8 cellular contexts compared by ENCODE assay signal in the genomic region with DNA sequence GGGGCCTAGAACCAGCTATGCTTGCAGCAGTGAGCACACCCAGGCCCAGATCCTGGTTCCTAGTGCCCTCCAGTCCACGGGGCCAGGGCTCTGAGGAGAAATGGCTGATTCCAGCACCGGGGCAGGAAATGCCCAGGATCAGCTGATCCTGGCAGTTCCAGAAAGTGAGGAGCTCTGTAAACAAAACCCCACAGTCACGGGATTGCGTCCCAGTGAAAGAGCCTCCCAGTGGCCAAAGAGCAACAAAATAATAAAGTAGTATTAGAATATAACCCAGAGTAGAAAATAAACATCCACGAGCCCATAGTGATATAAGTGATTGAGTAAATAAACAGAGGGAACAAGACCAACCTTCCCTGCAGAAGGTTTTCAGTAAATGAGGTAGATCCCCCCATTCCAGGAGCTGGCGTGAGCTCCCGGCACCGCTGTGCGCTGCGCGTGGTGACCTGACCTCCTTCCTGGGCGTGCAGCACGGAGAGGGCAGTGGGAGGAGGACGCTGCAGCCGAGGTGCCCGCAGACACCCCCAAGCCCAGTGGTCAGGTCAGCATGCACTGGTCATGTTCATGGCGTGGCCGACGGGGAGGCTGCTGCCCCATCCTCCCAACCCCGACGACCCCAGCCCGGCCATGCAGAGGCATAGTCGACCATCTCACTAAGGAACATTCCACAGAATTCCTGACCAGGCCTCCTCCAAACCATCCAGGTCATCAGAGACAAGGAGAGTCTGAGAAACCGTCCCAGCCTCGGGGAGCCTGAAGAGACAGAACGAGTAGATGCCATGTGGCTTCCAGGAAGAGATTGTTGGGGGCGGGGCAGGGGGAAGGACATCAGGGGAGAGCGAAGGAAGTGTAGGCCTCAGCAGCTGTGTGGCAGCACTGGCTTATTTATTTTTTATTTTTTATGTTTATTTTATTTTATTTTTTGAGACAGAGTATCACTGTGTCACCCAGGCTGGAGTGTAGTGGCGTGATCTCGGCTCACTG. TPM values are rescaled to one million over a fixed set of nuclear protein-coding genes. Genes with fewer than 3 reads are reported as not detected.
DNase-seq lines count a peak whose midpoint lies in the region; ATAC-seq, FAIRE-seq and TF ChIP-seq lines count a peak whose summit lies in the region.

No MANE protein-coding gene starts in this region.

- 63 to 68% (median 66%) methylated on average over 30 of the region's 30 CpGs for WGBS in adipose tissue, 3 donors

- no peak overlapping the region for H3K4me3 ChIP-seq in DND-41 (ENCODE audit: low read depth in 1 of 2, low read length in 2 of 2)
- H3K4me3 ChIP-seq in cardiac muscle cell: no peak overlapping the region

- peaks cover 18% of the 10 kb centered on the region for H3K36me3 ChIP-seq in DND-41 (ENCODE audit: insufficient read depth, low read length)
- H3K36me3 ChIP-seq in cardiac muscle cell: no peaks in the 10 kb centered on the region

- peaks cover 20% of the 10 kb centered on the region for H4K20me1 ChIP-seq in DND-41 (ENCODE audit: insufficient read depth, low read length)

- TF ChIP-seq CTCF in DND-41 (IDR thresholded peaks at IDR 0.05; ENCODE audit: borderline replicate concordance, extremely low read depth, low read length, poor library complexity, severe bottlenecking) (no peak), cardiac muscle cell (IDR thresholded peaks at IDR 0.05; ENCODE audit: low read depth, low read length) (peak; percentile 39), progenitor cell of endocrine pancreas (IDR thresholded peaks at IDR 0.05; ENCODE audit: unreplicated experiment) (no peak)

- H3K4me1 Mint-ChIP-seq in progenitor cell of endocrine pancreas (ENCODE audit: low read depth): peaks cover 17% of the 10 kb centered on the region

- peak overlapping the region; percentile 79 for H3K27ac Mint-ChIP-seq in progenitor cell of endocrine pancreas

- FAIRE-seq in GM19239 (lab: Jason Lieb, UNC): no peak

- peaks cover 5% of the 10 kb centered on the region; the same call in 1 of the 2 replicates for H3K79me2 ChIP-seq in DND-41 (ENCODE audit: insufficient read depth, low read length)

- H3K27ac ChIP-seq in DND-41 (ENCODE audit: low read length) (no peak overlapping the region), adipose tissue (ENCODE audit: low read depth, low read length) (peak overlapping the region; percentile 4), cardiac muscle cell (peak overlapping the region; percentile 90)

- no peak overlapping the region for H3K9ac ChIP-seq in DND-41 (ENCODE audit: low read depth, low read length)

- DNase-seq in DND-41 (no peak), cardiac muscle cell (ENCODE audit: low read depth in 1 of 2, low spot score in 1 of 2) (peak in 1 of 2 donors; percentile 90), progenitor cell of endocrine pancreas (ENCODE audit: low spot score, unreplicated experiment) (no peak), T-helper 9 cell (no peak), GM19239 (ENCODE audit: insufficient read length, low spot score) (no peak), NCI-H510A treated with DMSO at 0.1 percent for 48 hours (lab: John Stamatoyannopoulos, UW) (no peak)

- peaks cover 4% of the 10 kb centered on the region for H3K36me3 Mint-ChIP-seq in progenitor cell of endocrine pancreas (ENCODE audit: insufficient read depth)

- 0 out of 3 replicates have a peak, but pooled peaks have one; percentile 33 for ATAC-seq in DND-41 (ENCODE audit: insufficient read depth, low read depth)
- no peak for ATAC-seq in HG02981 (IDR thresholded peaks at IDR 0.05; ENCODE audit: unreplicated experiment)

- H3K27me3 ChIP-seq in DND-41 (ENCODE audit: insufficient read depth, low read length, poor library complexity) (no peaks in the 10 kb centered on the region), cardiac muscle cell (no peaks in the 10 kb centered on the region)

- H3K4me1 ChIP-seq in DND-41 (ENCODE audit: insufficient read depth, low read length) (no peaks in the 10 kb centered on the region), cardiac muscle cell (ENCODE audit: low read depth) (peaks cover 19% of the 10 kb centered on the region)

- no peak overlapping the region for H3K4me2 ChIP-seq in DND-41 (ENCODE audit: insufficient read depth, low read length)

- H3K9me3 Mint-ChIP-seq in progenitor cell of endocrine pancreas (ENCODE audit: low read depth): no peaks in the 10 kb centered on the region

- H3K9me3 ChIP-seq in DND-41 (ENCODE audit: insufficient read depth, low read length, severe bottlenecking) (no peaks in the 10 kb centered on the region), cardiac muscle cell (ENCODE audit: low read depth) (no peaks in the 10 kb centered on the region)

- H3K4me3 Mint-ChIP-seq in progenitor cell of endocrine pancreas (ENCODE audit: low read depth): peak overlapping the region; percentile 8

- H2AFZ ChIP-seq in DND-41 (ENCODE audit: low read depth, low read length): no peak overlapping the region

- no peaks in the 10 kb centered on the region for H3K27me3 Mint-ChIP-seq in progenitor cell of endocrine pancreas

RNA-seq across cellular contexts. Expression of gene PTDSS2, which starts 19.9 kb away (rescaled TPM):
- polyA plus RNA-seq in adipose tissue: 10 to 100 TPM; 18.1 to 23.4 (median 22.0) TPM
- 178 and 202 TPM in 2 replicates for total RNA-seq in cardiac muscle cell
- polyA plus RNA-seq in cardiac muscle cell: 69.6 and 83.1 TPM in 2 replicates
- 48.2 and 50.4 TPM in 2 replicates for total RNA-seq in progenitor cell of endocrine pancreas

RNA-seq across cellular contexts. Expression of gene ANO9, which starts 28.2 kb away (rescaled TPM):
- polyA plus RNA-seq in adipose tissue (10 to 100 TPM in 1 of 3 donors, 1 to 10 TPM in 1, under 1 TPM in 1; 0.45 to 14.3 (median 2.7) TPM), cardiac muscle cell (0.23 and 1.2 TPM in 2 replicates)
- total RNA-seq in cardiac muscle cell (0.51 TPM in 1 of 2 replicates, not detected in the other), progenitor cell of endocrine pancreas (31.0 and 34.6 TPM in 2 replicates)

RNA-seq across cellular contexts. Expression of gene RNH1, which starts 37.1 kb away (rescaled TPM):
- polyA plus RNA-seq in adipose tissue (100 to 1,000 TPM in 2 of 3 donors, 10 to 100 TPM in 1; 93.4 to 217 (median 208) TPM), cardiac muscle cell (157 and 176 TPM in 2 replicates)
- total RNA-seq in cardiac muscle cell (149 and 186 TPM in 2 replicates), progenitor cell of endocrine pancreas (49.4 and 52.6 TPM in 2 replicates)

RNA-seq across cellular contexts. Expression of gene SIGIRR, which starts 55.2 kb away (rescaled TPM):
- 10 to 100 TPM; 39.4 to 99.3 (median 49.2) TPM for polyA plus RNA-seq in adipose tissue
- 45.6 and 69.5 TPM in 2 replicates for total RNA-seq in cardiac muscle cell
- polyA plus RNA-seq in cardiac muscle cell: 35.7 and 46.8 TPM in 2 replicates
- total RNA-seq in progenitor cell of endocrine pancreas: 111 and 117 TPM in 2 replicates

Comparison
In these comparisons a context has a peak if more than half of its experiments do, and no peak if none do; other contexts are left out.
1. RNA of gene ANO9, which starts 28.2 kb away (total RNA-seq): 31.0 to 34.6 TPM in progenitor cell of endocrine pancreas; 0.51 TPM in cardiac muscle cell; every median in the first group is over 10 times any median in the second.